8 cellular contexts compared by ENCODE assay signal in the genomic region with DNA sequence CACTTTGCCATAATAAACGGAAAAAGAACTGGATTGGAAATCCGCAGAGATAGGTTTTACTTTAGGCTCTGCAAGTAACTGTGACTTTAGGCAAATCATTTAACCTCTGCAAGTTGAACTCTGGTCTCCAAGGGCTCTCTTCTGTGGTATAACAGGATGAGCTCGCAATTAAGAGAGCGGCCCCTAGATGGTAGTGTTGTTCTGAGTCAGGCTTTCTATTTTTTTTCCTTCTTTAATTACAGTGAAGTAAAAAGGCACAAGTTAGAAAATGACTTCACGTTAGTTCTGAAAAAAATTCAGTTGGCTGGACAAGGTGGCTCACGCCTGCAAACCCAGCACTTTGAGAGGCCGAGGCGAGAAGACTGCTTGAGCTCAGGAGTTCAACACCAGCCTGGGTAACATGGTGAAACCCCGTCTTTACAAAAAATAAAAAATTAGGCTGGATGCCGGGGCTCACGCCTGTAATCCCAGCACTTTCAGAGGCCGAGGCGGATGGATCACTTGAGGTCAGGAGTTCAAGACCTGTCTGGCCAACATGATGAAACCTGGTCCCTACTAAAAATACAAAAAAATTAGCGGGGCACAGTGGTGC. TPM values are rescaled to one million over a fixed set of nuclear protein-coding genes. Genes with fewer than 3 reads are reported as not detected.
DNase-seq lines count a peak whose midpoint lies in the region; ATAC-seq, FAIRE-seq and TF ChIP-seq lines count a peak whose summit lies in the region.

No MANE protein-coding gene starts in this region.

- DNase-seq in Caki2 (ENCODE audit: low read depth) (peak; percentile 64), GM19239 (ENCODE audit: insufficient read length, low spot score) (peak; percentile 52), NCI-H2227 (lab: John Stamatoyannopoulos, UW; ENCODE audit: unreplicated experiment) (peak; percentile 65), epithelial cell of esophagus (ENCODE audit: low read depth) (peak; percentile 66), mucosa of gallbladder (ENCODE audit: low spot score) (peak; percentile 70), tibial nerve (ENCODE audit: low spot score in 2 of 2) (peak; percentile 57 to 89)
- peak; percentile 65 for DNase-seq in activated CD4-positive, alpha-beta T cell treated with anti-CD3 and anti-CD28 coated beads for 48 hours

- TF ChIP-seq POLR2A in tibial nerve (IDR thresholded peaks at IDR 0.05) = no peak

- FAIRE-seq in GM19239 (lab: Jason Lieb, UNC) = peak; percentile 95

- H3K9me3 ChIP-seq in tibial nerve = no peaks in the 10 kb centered on the region

- H3K4me1 ChIP-seq in tibial nerve = peaks cover 0 to 21% (median 0%) of the 10 kb centered on the region in 4 donors

- no peaks in the 10 kb centered on the region for H3K27me3 ChIP-seq in tibial nerve

- WGBS in tibial nerve, 2 donors = 34 to 37% methylated on average over 13 of the region's 14 CpGs

- no peak for TF ChIP-seq EP300 in tibial nerve (IDR thresholded peaks at IDR 0.05)

- H3K4me3 ChIP-seq in epithelial cell of esophagus (ENCODE audit: low read length) (no peak overlapping the region), tibial nerve (no peak overlapping the region)

- peaks cover 0 to 74% (median 0%) of the 10 kb centered on the region in 3 donors for H3K36me3 ChIP-seq in tibial nerve

- H3K27ac ChIP-seq in tibial nerve = peak overlapping the region in 2 of 4 donors; percentile 53 to 67

- in situ Hi-C loops in Caki2 (cut with HindIII; ENCODE audit: low pct_unique_long_range_greater_than_20kb, low sequenced_read_pairs) = no loop called here

- peak; percentile 88 for ATAC-seq in HG03139 (IDR thresholded peaks at IDR 0.05; ENCODE audit: unreplicated experiment)

- TF ChIP-seq CTCF in epithelial cell of esophagus (IDR thresholded peaks at IDR 0.05; ENCODE audit: insufficient read depth, low read depth, low read length, missing control alignments) = peak; percentile 79
- peak; percentile 63 to 80 (median 72) for TF ChIP-seq CTCF in tibial nerve (IDR thresholded peaks at IDR 0.05)

RNA-seq across cellular contexts. Expression of a gene that starts 18.0 kb away (rescaled TPM):
- total RNA-seq in Caki2 (2014; rRNA removed; shearing (Covaris generic); ENCODE audit: low replicate concordance) = 4,461 and 5,462 TPM in 2 replicates
- total RNA-seq in mucosa of gallbladder (1,287 TPM), tibial nerve (1,000 to 10,000 TPM; 2,090 to 3,011 (median 2,639) TPM)
